2 cellular contexts compared by ENCODE assay signal in genomic region chr2:219223831-219224610, GRCh38.
TF ChIP-seq lines count a peak whose summit lies in the region.

No MANE protein-coding gene starts in this region.

TF ChIP-seq in HepG2, 621 proteins besides CTCF, POLR2A, EP300 and RAD21 (continues in another document):
- no peak for TF ChIP-seq GTF3A (CRISPR knock-in tag; conservative IDR thresholded peaks at IDR 0.05)
- TF ChIP-seq RNF2 (conservative IDR thresholded peaks at IDR 0.05; ENCODE audit: low read depth), result no peak
- TF ChIP-seq ZNF687 (CRISPR knock-in tag; IDR thresholded peaks at IDR 0.05), result peak; percentile 36
- TF ChIP-seq, protein P1, sequence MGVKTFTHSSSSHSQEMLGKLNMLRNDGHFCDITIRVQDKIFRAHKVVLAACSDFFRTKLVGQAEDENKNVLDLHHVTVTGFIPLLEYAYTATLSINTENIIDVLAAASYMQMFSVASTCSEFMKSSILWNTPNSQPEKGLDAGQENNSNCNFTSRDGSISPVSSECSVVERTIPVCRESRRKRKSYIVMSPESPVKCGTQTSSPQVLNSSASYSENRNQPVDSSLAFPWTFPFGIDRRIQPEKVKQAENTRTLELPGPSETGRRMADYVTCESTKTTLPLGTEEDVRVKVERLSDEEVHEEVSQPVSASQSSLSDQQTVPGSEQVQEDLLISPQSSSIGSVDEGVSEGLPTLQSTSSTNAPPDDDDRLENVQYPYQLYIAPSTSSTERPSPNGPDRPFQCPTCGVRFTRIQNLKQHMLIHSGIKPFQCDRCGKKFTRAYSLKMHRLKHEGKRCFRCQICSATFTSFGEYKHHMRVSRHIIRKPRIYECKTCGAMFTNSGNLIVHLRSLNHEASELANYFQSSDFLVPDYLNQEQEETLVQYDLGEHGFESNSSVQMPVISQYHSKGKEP (CRISPR knock-in tag; IDR thresholded peaks at IDR 0.05), result no peak
- 0 out of 2 replicates have a peak, but pooled peaks have one; percentile 2 for TF ChIP-seq MYC (CRISPR knock-in tag; IDR thresholded peaks at IDR 0.05; ENCODE audit: borderline replicate concordance)
- TF ChIP-seq HMGXB4 (CRISPR knock-in tag; IDR thresholded peaks at IDR 0.05; ENCODE audit: borderline replicate concordance in 1 of 2, low read depth in 1 of 2), result no peak
- TF ChIP-seq ZMAT5 (CRISPR knock-in tag; IDR thresholded peaks at IDR 0.05; ENCODE audit: borderline replicate concordance, low read depth), result no peak
- no peak for TF ChIP-seq PLSCR1 (CRISPR knock-in tag; IDR thresholded peaks at IDR 0.05; ENCODE audit: borderline replicate concordance)
- TF ChIP-seq ZNF784 (CRISPR knock-in tag; IDR thresholded peaks at IDR 0.05; ENCODE audit: borderline replicate concordance), result no peak
- TF ChIP-seq MNT (IDR thresholded peaks at IDR 0.05), result peak; percentile 46
- no peak for TF ChIP-seq XRCC5 (optimal IDR thresholded peaks at IDR 0.05; ENCODE audit: low read length)
- no peak for TF ChIP-seq RAD51 (IDR thresholded peaks at IDR 0.05; ENCODE audit: borderline replicate concordance)

TF ChIP-seq in endothelial cell of umbilical vein, 7 proteins besides CTCF, POLR2A, EP300 and RAD21:
- TF ChIP-seq POLR2AphosphoS5 (IDR thresholded peaks at IDR 0.05; ENCODE audit: insufficient read depth, low read depth, low read length), result no peak
- no peak for TF ChIP-seq JUN (IDR thresholded peaks at IDR 0.05; ENCODE audit: borderline replicate concordance, insufficient read depth, insufficient read length, low read depth)
- no peak for TF ChIP-seq MYC (IDR thresholded peaks at IDR 0.05; ENCODE audit: low read depth, low read length)
- no peak for TF ChIP-seq EZH2 (IDR thresholded peaks at IDR 0.05; ENCODE audit: borderline replicate concordance, low read depth, low read length, severe bottlenecking)
- no peak for TF ChIP-seq GATA2 (IDR thresholded peaks at IDR 0.05; ENCODE audit: insufficient read depth, insufficient read length, low read depth, low read length)
